19 cellular contexts compared by ENCODE assay signal in the genomic region with DNA sequence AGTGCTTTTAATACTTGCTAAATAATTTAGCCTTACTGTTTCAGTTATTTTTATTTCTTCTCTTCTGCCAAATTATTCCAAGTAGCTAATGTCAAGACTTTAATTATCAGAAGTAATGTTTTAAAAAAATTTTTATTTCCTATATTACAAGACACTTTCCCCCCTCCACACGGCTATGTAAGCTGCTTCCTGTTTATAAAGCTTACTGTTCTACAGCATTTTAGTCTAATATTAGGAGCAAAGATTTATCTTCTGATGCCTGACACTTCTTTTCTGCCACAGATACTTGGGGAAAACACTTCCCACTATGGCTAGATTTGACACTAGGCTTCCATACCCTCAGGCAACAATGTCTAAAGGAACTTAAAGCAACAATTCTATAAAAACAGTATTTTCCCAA.
DNase-seq lines count a peak whose midpoint lies in the region; ATAC-seq and TF ChIP-seq lines count a peak whose summit lies in the region.
"Had no signal": no experiment of that assay in that cellular context is flagged by ENCODE, and none has a peak within 500 bp of the region (broad histone marks: within the 10 kb centered on the region; RNA-seq: fewer than 3 reads in every experiment).

No MANE protein-coding gene starts in this region.

- H3K9me3 ChIP-seq in tibial artery: no peaks in the 10 kb centered on the region

- H3K36me3 Mint-ChIP-seq in activated naive CD8-positive, alpha-beta T cell: peaks cover 6% of the 10 kb centered on the region
- peaks cover 13% of the 10 kb centered on the region for H3K36me3 Mint-ChIP-seq in activated naive CD8-positive, alpha-beta T cell treated with anti-CD3 and anti-CD28 coated beads, Interleukin-2, amount 50 U/mL, for 24 hours (ENCODE audit: low read depth)
- peaks cover 13% of the 10 kb centered on the region for H3K36me3 Mint-ChIP-seq in mesothelial cell of epicardium

- H3K4me3 Mint-ChIP-seq in activated naive CD8-positive, alpha-beta T cell: no peak overlapping the region
- no peak overlapping the region for H3K4me3 Mint-ChIP-seq in activated naive CD8-positive, alpha-beta T cell treated with anti-CD3 and anti-CD28 coated beads, Interleukin-2, amount 50 U/mL, for 24 hours
- H3K4me3 Mint-ChIP-seq in mesothelial cell of epicardium: no peak overlapping the region
- H3K4me3 Mint-ChIP-seq: CD14-positive monocyte, neural progenitor cell had no signal

- H3K4me3 ChIP-seq in choroid plexus epithelial cell (ENCODE audit: low read depth, low read length) (no peak overlapping the region), tibial artery (no peak overlapping the region)
- H3K4me3 ChIP-seq: neural progenitor cell had no signal

- H3K27me3 ChIP-seq in tibial artery: no peaks in the 10 kb centered on the region
- H3K27me3 ChIP-seq: neural progenitor cell had no signal

- TF ChIP-seq CTCF in choroid plexus epithelial cell (conservative IDR thresholded peaks at IDR 0.05; ENCODE audit: low read depth, low read length) (no peak), mesothelial cell of epicardium (IDR thresholded peaks at IDR 0.05; ENCODE audit: unreplicated experiment) (no peak), tibial artery (IDR thresholded peaks at IDR 0.05) (no peak)

- intact Hi-C loops in tibial artery (cut with DNase I; ENCODE audit: low total_unique reads): no loop called here

- peaks cover 65% of the 10 kb centered on the region for H3K4me1 Mint-ChIP-seq in activated naive CD8-positive, alpha-beta T cell (ENCODE audit: low read depth)
- H3K4me1 Mint-ChIP-seq in activated naive CD8-positive, alpha-beta T cell treated with anti-CD3 and anti-CD28 coated beads, Interleukin-2, amount 50 U/mL, for 24 hours: peaks cover 37% of the 10 kb centered on the region
- H3K4me1 Mint-ChIP-seq in mesothelial cell of epicardium: peaks cover 13% of the 10 kb centered on the region
- H3K4me1 Mint-ChIP-seq: neural progenitor cell had no signal

- H3K36me3 ChIP-seq in tibial artery: peaks cover 0 to 6% (median 6%) of the 10 kb centered on the region in 3 donors

- peak overlapping the region; percentile 64 for H3K27ac Mint-ChIP-seq in activated naive CD8-positive, alpha-beta T cell
- no peak overlapping the region for H3K27ac Mint-ChIP-seq in activated naive CD8-positive, alpha-beta T cell treated with anti-CD3 and anti-CD28 coated beads, Interleukin-2, amount 50 U/mL, for 24 hours
- peak overlapping the region; percentile 40 for H3K27ac Mint-ChIP-seq in mesothelial cell of epicardium
- H3K27ac Mint-ChIP-seq: neural progenitor cell had no signal

- no peak for DNase-seq in activated naive CD8-positive, alpha-beta T cell treated with anti-CD3 and anti-CD28 coated beads, Interleukin-2, amount 50 U/mL, for 24 hours
- DNase-seq in choroid plexus epithelial cell (ENCODE audit: low read depth) (peak; percentile 27), mesothelial cell of epicardium (ENCODE audit: low spot score in 2 of 2, unreplicated experiment in 2 of 2) (no peak), tibial artery (no peak), GOT3 (lab: John Stamatoyannopoulos, UW) (no peak)
- no peak for DNase-seq in stimulated activated CD4-positive, alpha-beta T cell treated with anti-CD3 and anti-CD28 coated beads, Interleukin-12 subunit alpha, Interleukin-12 subunit beta, amount 100 ng/mL, for 4 hours
- DNase-seq: DMS79 treated with DMSO at 0.1 percent for 48 hours; effector CD8-positive, alpha-beta T cell; islet precursor cell; NCI-H1436; NCI-H2171; NCI-H526; retina; SHP77 had no signal

- peaks cover 5 to 84% (median 41%) of the 10 kb centered on the region in 4 donors for H3K4me1 ChIP-seq in tibial artery
- H3K4me1 ChIP-seq: neural progenitor cell had no signal

- ATAC-seq in activated naive CD8-positive, alpha-beta T cell treated with anti-CD3 and anti-CD28 coated beads, Interleukin-2, amount 50 U/mL, for 24 hours: no peak
- ATAC-seq in HG02885 (IDR thresholded peaks at IDR 0.05; ENCODE audit: poor library complexity, unreplicated experiment): no peak
- ATAC-seq: HCT116 had no signal

- peak overlapping the region; percentile 58 to 61 for H3K27ac ChIP-seq in tibial artery
- H3K27ac ChIP-seq: neural progenitor cell had no signal

- no peaks in the 10 kb centered on the region for H3K27me3 Mint-ChIP-seq in activated naive CD8-positive, alpha-beta T cell
- H3K27me3 Mint-ChIP-seq in activated naive CD8-positive, alpha-beta T cell treated with anti-CD3 and anti-CD28 coated beads, Interleukin-2, amount 50 U/mL, for 24 hours: no peaks in the 10 kb centered on the region
- H3K27me3 Mint-ChIP-seq in mesothelial cell of epicardium (ENCODE audit: low read depth): no peaks in the 10 kb centered on the region

- H3K9me3 Mint-ChIP-seq in activated naive CD8-positive, alpha-beta T cell (ENCODE audit: low read depth): no peaks in the 10 kb centered on the region
- H3K9me3 Mint-ChIP-seq in activated naive CD8-positive, alpha-beta T cell treated with anti-CD3 and anti-CD28 coated beads, Interleukin-2, amount 50 U/mL, for 24 hours: no peaks in the 10 kb centered on the region
- peaks cover 3% of the 10 kb centered on the region for H3K9me3 Mint-ChIP-seq in mesothelial cell of epicardium
- H3K9me3 Mint-ChIP-seq: CD14-positive monocyte, neural progenitor cell had no signal
